Comparison of ENCODE assay signal across 8 cellular contexts in the genomic region with DNA sequence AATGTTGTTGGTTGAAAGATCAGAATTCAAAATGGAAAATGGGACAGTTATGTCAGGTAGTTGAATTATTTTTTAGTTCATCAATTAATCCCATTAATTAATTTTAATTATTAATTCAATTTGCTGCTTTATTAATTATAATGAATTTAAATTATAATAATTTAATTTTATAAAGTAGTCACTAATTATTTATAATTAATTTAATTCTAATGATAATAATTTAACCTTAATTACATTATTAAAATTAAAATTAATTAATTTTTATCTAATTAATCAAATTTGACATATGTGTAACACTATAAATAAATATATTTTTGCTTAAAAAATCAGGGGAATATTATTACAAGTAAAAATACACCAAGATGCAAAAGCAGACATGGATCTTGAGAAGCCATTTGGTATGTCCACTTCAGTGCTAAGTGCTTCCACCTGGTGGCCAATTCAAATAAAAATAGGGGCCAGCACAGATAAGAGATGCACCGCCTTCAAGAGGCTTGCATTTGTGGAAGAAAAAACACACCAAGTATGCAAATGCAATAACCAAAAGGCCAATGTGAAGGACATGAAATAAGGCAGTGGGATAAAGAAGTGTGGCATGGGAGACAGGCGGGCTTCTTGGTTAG.
A peak's percentile ranks its signal among the peaks of the same experiment; 100 is the strongest.
DNase-seq lines count a peak whose midpoint lies in the region; ATAC-seq, FAIRE-seq and TF ChIP-seq lines count a peak whose summit lies in the region.

No MANE protein-coding gene starts in this region.

- peak; percentile 54 for DNase-seq in stimulated activated CD4-positive, alpha-beta T cell treated with anti-CD3 and anti-CD28 coated beads, Interleukin-4, amount 100 ng/mL, for 24 hours
- no peak for DNase-seq in stimulated activated CD4-positive, alpha-beta T cell treated with anti-CD3 and anti-CD28 coated beads, Interleukin-4, amount 100 ng/mL, for 1 hour
- peak; percentile 91 for DNase-seq in NB4 (ENCODE audit: low read depth)
- DNase-seq in UCSD-AML1 (lab: John Stamatoyannopoulos, UW; ENCODE audit: unreplicated experiment), result peak; percentile 31
- DNase-seq in fibroblast of the conjunctiva (ENCODE audit: low read depth), result peak; percentile 73
- peak; percentile 75 for DNase-seq in small intestine
- DNase-seq in NK-92 (lab: John Stamatoyannopoulos, UW; ENCODE audit: unreplicated experiment), result no peak

- no peak overlapping the region for H3K4me3 ChIP-seq in NB4 (ENCODE audit: low read depth, low read length)
- H3K4me3 ChIP-seq in small intestine (ENCODE audit: low read depth in 1 of 2, low read length in 2 of 2), result no peak overlapping the region

- H3K36me3 ChIP-seq in small intestine (ENCODE audit: control insufficient read depth in 2 of 2, insufficient read depth in 2 of 2, low read length in 2 of 2), result peaks cover 0 to 5% of the 10 kb centered on the region in 2 donors

- ATAC-seq in GM18519 (IDR thresholded peaks at IDR 0.05; ENCODE audit: low FRiP score, unreplicated experiment), result no peak

- TF ChIP-seq CTCF in NB4 (IDR thresholded peaks at IDR 0.05; ENCODE audit: low read depth, low read length), result peak; percentile 46

- no peak for TF ChIP-seq POLR2A in NB4 (IDR thresholded peaks at IDR 0.05; ENCODE audit: extremely low read depth, insufficient read length)

- H3K27ac ChIP-seq in small intestine (ENCODE audit: low read depth in 1 of 2, low read length in 1 of 2), result no peak overlapping the region

- H3K27me3 ChIP-seq in small intestine (ENCODE audit: control insufficient read depth in 2 of 2, insufficient read depth in 2 of 2, low read length in 2 of 2), result no peaks in the 10 kb centered on the region

- peak; percentile 97 for FAIRE-seq in small intestine (lab: Jason Lieb, UNC)

- H3K9me3 ChIP-seq in small intestine (ENCODE audit: control insufficient read depth, low read depth), result no peaks in the 10 kb centered on the region

- H3K4me1 ChIP-seq in small intestine (ENCODE audit: control insufficient read depth in 2 of 2, insufficient read depth in 1 of 2, low read depth in 1 of 2, low read length in 1 of 2), result peaks cover 10 to 11% of the 10 kb centered on the region in 2 donors

- WGBS in small intestine, 3 donors, result 79 to 87% (median 86%) methylated on average over 2 of the region's 2 CpGs

Comparison
In these comparisons a context has a peak if more than half of its experiments do, and no peak if none do; other contexts are left out.
1. DNase-seq: peak in stimulated activated CD4-positive, alpha-beta T cell treated with anti-CD3 and anti-CD28 coated beads, Interleukin-4, amount 100 ng/mL, for 24 hours (single experiment), NB4 (single experiment), UCSD-AML1 (single experiment), fibroblast of the conjunctiva (single experiment) and small intestine (single experiment); none in stimulated activated CD4-positive, alpha-beta T cell treated with anti-CD3 and anti-CD28 coated beads, Interleukin-4, amount 100 ng/mL, for 1 hour (single experiment) and NK-92 (single experiment).